Comparison of ENCODE assay signal across 38 cellular contexts in genomic region chr21:46569071-46569470, GRCh38. TPM values are rescaled to one million over a fixed set of nuclear protein-coding genes. Genes with fewer than 3 reads are reported as not detected.
DNase-seq lines count a peak whose midpoint lies in the region; ATAC-seq and TF ChIP-seq lines count a peak whose summit lies in the region.
"Had no signal": no experiment of that assay in that cellular context is flagged by ENCODE, and none has a peak within 500 bp of the region (broad histone marks: within the 10 kb centered on the region; RNA-seq: fewer than 3 reads in every experiment).

No MANE protein-coding gene starts in this region.

- H3K27ac Mint-ChIP-seq in immature natural killer cell: peak overlapping the region in 5 of 6 donors; percentile 35 to 84 (median 75)
- H3K27ac Mint-ChIP-seq: activated naive CD4-positive, alpha-beta T cell treated with anti-CD3 and anti-CD28 coated beads, Interleukin-2, amount 50 U/mL, for 72 hours; nephron had no signal

- H3K4me1 ChIP-seq in left ventricle myocardium inferior (peaks cover 24% of the 10 kb centered on the region), right cardiac atrium (ENCODE audit: control insufficient read depth, insufficient read depth, low read length) (no peaks in the 10 kb centered on the region)
- H3K4me1 ChIP-seq: A549, ascending aorta, colonic mucosa, SJCRH30, uterus had no signal

- 96% methylated on average over 1 of the region's 1 CpG for WGBS in right cardiac atrium

- H3K4me3 ChIP-seq in left ventricle myocardium inferior (no peak overlapping the region), right cardiac atrium (ENCODE audit: low read length) (no peak overlapping the region), LNCaP clone FGC (ENCODE audit: low read depth, low read length) (no peak overlapping the region)
- H3K4me3 ChIP-seq: A549, ascending aorta, colonic mucosa, MG63, SJCRH30, skin epidermis, thoracic aorta, uterus had no signal

- H3K4me3 Mint-ChIP-seq in immature natural killer cell: no peak overlapping the region
- H3K4me3 Mint-ChIP-seq: nephron had no signal

- intact Hi-C loops in left ventricle myocardium inferior (cut with micrococcal nuclease): no loop called here
- intact Hi-C loops in right cardiac atrium (cut with DNase I): no loop called here

- H3K27me3 ChIP-seq in left ventricle myocardium inferior (ENCODE audit: low read depth): no peaks in the 10 kb centered on the region
- H3K27me3 ChIP-seq in right cardiac atrium (ENCODE audit: control insufficient read depth, insufficient read depth): no peaks in the 10 kb centered on the region
- H3K27me3 ChIP-seq: ascending aorta, colonic mucosa, MG63, SJCRH30, uterus had no signal

- H3K9me3 ChIP-seq in left ventricle myocardium inferior (replicated peaks) (peaks cover 24% of the 10 kb centered on the region), right cardiac atrium (ENCODE audit: control insufficient read depth, low read length) (no peaks in the 10 kb centered on the region)
- H3K9me3 ChIP-seq: A549, ascending aorta, colonic mucosa, SJCRH30, uterus had no signal

- peaks cover 2 to 21% (median 3%) of the 10 kb centered on the region in 3 donors for H3K27me3 Mint-ChIP-seq in immature natural killer cell (ENCODE audit: low read depth in 3 of 3)

- H3K9me3 Mint-ChIP-seq in immature natural killer cell: peaks cover 0 to 12% (median under 1%) of the 10 kb centered on the region in 6 donors

- TF ChIP-seq CTCF in left ventricle myocardium inferior (IDR thresholded peaks at IDR 0.05; ENCODE audit: borderline replicate concordance): no peak
- no peak for TF ChIP-seq CTCF in LNCaP clone FGC (IDR thresholded peaks at IDR 0.05; ENCODE audit: control insufficient read depth, extremely low read depth, insufficient read depth)

- no peak for ATAC-seq in right cardiac atrium
- no peak for ATAC-seq in GM21619 (IDR thresholded peaks at IDR 0.05; ENCODE audit: unreplicated experiment)
- no peak for ATAC-seq in left lobe of liver
- ATAC-seq: A549; activated naive CD4-positive, alpha-beta T cell treated with anti-CD3 and anti-CD28 coated beads, Interleukin-2, amount 50 U/mL, for 72 hours; left ventricle myocardium superior had no signal

- H3K36me3 ChIP-seq in left ventricle myocardium inferior: peaks cover 86% of the 10 kb centered on the region
- H3K36me3 ChIP-seq: colonic mucosa, uterus had no signal

- H3K27ac ChIP-seq in left ventricle myocardium inferior (replicated peaks) (peak overlapping the region; percentile 69), right cardiac atrium (ENCODE audit: low read length) (no peak overlapping the region)
- H3K27ac ChIP-seq: A549, ascending aorta, colonic mucosa, SJCRH30, skin epidermis, thoracic aorta, uterus, VCaP had no signal

- no peak for DNase-seq in left ventricle myocardium inferior
- no peak for DNase-seq in right cardiac atrium
- DNase-seq in LNCaP clone FGC (ENCODE audit: low read depth): peak; percentile 17
- no peak for DNase-seq in immature natural killer cell
- no peak for DNase-seq in 8988T
- DNase-seq in left lobe of liver (ENCODE audit: low spot score): no peak
- DNase-seq in NCI-H1417 (lab: John Stamatoyannopoulos, UW): no peak
- DNase-seq: activated CD4-positive, alpha-beta T cell treated with anti-CD3 and anti-CD28 coated beads for 4 hours; activated effector memory CD4-positive, alpha-beta T cell treated with Interleukin-2 at 50 U/mL for 16 hours; C1 segment of cervical spinal cord; colonic mucosa; DND-41; effector CD4-positive, alpha-beta T cell; KBM-7; left ventricle myocardium superior; MG63; midbrain; NCI-H1105; NCI-H1930; NCI-H2171 treated with DMSO at 0.1 percent for 48 hours; NCI-H510A; RPMI8226; SJCRH30; stimulated activated naive CD4-positive, alpha-beta T cell treated with Interleukin-2 at 50 U/mL for 16 hours; SW 1271; T1000; uterus had no signal

- peaks cover 5 to 69% of the 10 kb centered on the region in 2 donors for H3K4me1 Mint-ChIP-seq in immature natural killer cell

- H3K36me3 Mint-ChIP-seq in immature natural killer cell: peaks cover 63 to 86% (median 68%) of the 10 kb centered on the region in 3 donors

RNA-seq across cellular contexts. Expression of gene S100B, which starts 35.8 kb away (rescaled TPM):
- total RNA-seq in left ventricle myocardium inferior: 2.8 TPM
- total RNA-seq in right cardiac atrium: 10 to 100 TPM in 2 of 4 donors, 1 to 10 TPM in 2; 7.1 to 12.0 (median 9.8) TPM
- polyA plus RNA-seq in right cardiac atrium: 36.3 TPM
- polyA plus RNA-seq in immature natural killer cell: 100 to 1,000 TPM in 1 of 3 donors, 10 to 100 TPM in 2; 12.6 to 138 (median 67.6) TPM
- total RNA-seq in left lobe of liver: not detected
- total RNA-seq: activated naive CD4-positive, alpha-beta T cell treated with anti-CD3 and anti-CD28 coated beads, Interleukin-2, amount 50 U/mL, for 72 hours; H4; osteocyte; renal cortical epithelial cell had no signal
- polyA plus RNA-seq: A549 had no signal
